ENCODE assay signal across 8 cellular contexts in genomic region chr13:31909889-31910551, GRCh38.
A peak's percentile ranks its signal among the peaks of the same experiment; 100 is the strongest.
DNase-seq lines count a peak whose midpoint lies in the region; ATAC-seq and TF ChIP-seq lines count a peak whose summit lies in the region.

No MANE protein-coding gene starts in this region.

- peaks cover 30% of the 10 kb centered on the region for H3K4me1 Mint-ChIP-seq in T-helper 2 cell treated with Interferon-gamma antibody and Interleukin-4, amounts not matched to agents 5 μg/mL and 100 μg/mL, for 36 hours (ENCODE audit: low read depth)

- TF ChIP-seq CTCF in astrocyte of the spinal cord (IDR thresholded peaks at IDR 0.05; ENCODE audit: low read depth, low read length): peak; percentile 81

- in situ Hi-C loops in SK-MEL-5 (cut with HindIII; ENCODE audit: low pct_unique_long_range_greater_than_20kb, low sequenced_read_pairs) (no loop called here), astrocyte of the spinal cord (cut with HindIII; ENCODE audit: low sequenced_read_pairs) (no loop called here)

- no CpG with 5 or more reads among the region's 5 CpGs for WGBS in iPS DF 6.9 (ENCODE audit: insufficient coverage, insufficient read length)

- H3K4me1 ChIP-seq in iPS DF 6.9 (ENCODE audit: control insufficient read depth, insufficient read depth, low read length): no peaks in the 10 kb centered on the region; the same call in 1 of the 2 replicates

- no peak overlapping the region for H3K4me3 ChIP-seq in MG63
- no peak overlapping the region for H3K4me3 ChIP-seq in astrocyte of the spinal cord (ENCODE audit: low read depth, low read length)
- H3K4me3 ChIP-seq in iPS DF 6.9 (ENCODE audit: low read length): no peak overlapping the region

- DNase-seq in T-helper 2 cell (peak in 4 of 5 experiments; percentile 7 to 75 (median 17)), MG63 (peak; percentile 23), SK-MEL-5 (ENCODE audit: low read depth, low spot score) (peak; percentile 74), astrocyte of the spinal cord (ENCODE audit: low read depth, low spot score) (peak; percentile 63), iPS DF 6.9 (ENCODE audit: low read depth, low spot score) (peak; percentile 29)
- no peak for DNase-seq in T-helper 2 cell treated with Interferon-gamma antibody and Interleukin-4, amounts not matched to agents 5 μg/mL and 100 μg/mL, for 36 hours (ENCODE audit: low spot score)
- DNase-seq in stimulated activated CD4-positive, alpha-beta T cell treated with anti-CD3 and anti-CD28 coated beads, Interleukin-1b, Interleukin-23, amount 100 ng/mL, for 4 hours (ENCODE audit: low read depth in 2 of 2): peak; percentile 5 to 41

- peaks cover 43% of the 10 kb centered on the region for H3K27me3 Mint-ChIP-seq in T-helper 2 cell treated with Interferon-gamma antibody and Interleukin-4, amounts not matched to agents 5 μg/mL and 100 μg/mL, for 36 hours (ENCODE audit: low read depth)

- H3K27me3 ChIP-seq in MG63 (no peaks in the 10 kb centered on the region), iPS DF 6.9 (ENCODE audit: control insufficient read depth, insufficient read depth, low read length) (no peaks in the 10 kb centered on the region)

- H3K36me3 ChIP-seq in MG63 (no peaks in the 10 kb centered on the region), iPS DF 6.9 (ENCODE audit: control insufficient read depth, insufficient read depth, low read length) (no peaks in the 10 kb centered on the region)

- no peak overlapping the region for H3K27ac ChIP-seq in iPS DF 6.9 (ENCODE audit: low read length)

- H3K4me3 Mint-ChIP-seq in T-helper 2 cell treated with Interferon-gamma antibody and Interleukin-4, amounts not matched to agents 5 μg/mL and 100 μg/mL, for 36 hours: no peak overlapping the region

- H3K9me3 ChIP-seq in MG63 (no peaks in the 10 kb centered on the region), iPS DF 6.9 (ENCODE audit: control insufficient read depth, insufficient read depth, low read length) (no peaks in the 10 kb centered on the region; the same call in 1 of the 2 replicates)

- H3K9me3 Mint-ChIP-seq in T-helper 2 cell treated with Interferon-gamma antibody and Interleukin-4, amounts not matched to agents 5 μg/mL and 100 μg/mL, for 36 hours: no peaks in the 10 kb centered on the region

- ATAC-seq in GM18520 (IDR thresholded peaks at IDR 0.05; ENCODE audit: unreplicated experiment): no peak

- H3K36me3 Mint-ChIP-seq in T-helper 2 cell treated with Interferon-gamma antibody and Interleukin-4, amounts not matched to agents 5 μg/mL and 100 μg/mL, for 36 hours (ENCODE audit: low read depth): no peaks in the 10 kb centered on the region

- no peak overlapping the region for H3K27ac Mint-ChIP-seq in T-helper 2 cell treated with Interferon-gamma antibody and Interleukin-4, amounts not matched to agents 5 μg/mL and 100 μg/mL, for 36 hours
